Comparison of ENCODE assay signal across 1 cellular context in the genomic region with DNA sequence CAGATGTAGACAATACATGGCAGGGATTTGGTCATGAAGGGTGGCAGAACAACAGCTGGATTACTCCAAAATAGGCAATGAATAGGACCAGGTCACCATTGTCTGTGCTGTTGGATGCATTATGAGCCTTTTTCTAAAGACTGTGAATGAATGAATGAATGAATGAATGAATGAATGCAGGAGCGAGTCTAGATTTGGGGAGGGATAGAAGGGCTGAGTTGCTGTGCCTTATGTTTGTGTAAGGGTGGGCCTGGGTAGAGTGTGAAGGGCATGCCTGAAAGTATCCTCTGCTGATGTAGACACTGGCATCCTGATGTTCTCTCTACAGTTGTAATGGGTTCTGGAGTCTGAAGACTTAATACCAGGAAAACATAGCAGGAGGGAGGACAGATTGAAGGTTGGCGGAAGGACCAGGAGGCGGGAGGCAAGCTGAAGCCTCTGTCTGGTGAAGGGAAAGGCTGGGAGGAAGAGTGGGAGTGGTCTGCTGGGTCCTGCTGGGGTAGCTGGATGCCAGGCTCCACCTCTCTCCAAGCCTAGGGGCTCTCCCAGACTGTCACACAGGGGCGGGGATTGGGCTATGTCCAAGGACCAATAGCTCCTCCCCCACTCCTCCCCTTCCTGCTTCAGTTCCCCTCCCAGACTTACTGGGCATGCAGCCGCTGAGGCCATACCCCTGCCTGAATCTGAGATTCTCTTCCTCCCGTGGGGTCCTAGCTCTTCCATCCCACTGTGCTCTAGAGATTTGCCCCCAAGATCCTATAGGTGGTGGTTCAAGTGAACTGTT.
TF ChIP-seq lines count a peak whose summit lies in the region.

No MANE protein-coding gene starts in this region.

TF ChIP-seq in K562, 482 proteins besides CTCF, POLR2A, EP300 and RAD21 (continues in another document):
- TF ChIP-seq, protein P1, sequence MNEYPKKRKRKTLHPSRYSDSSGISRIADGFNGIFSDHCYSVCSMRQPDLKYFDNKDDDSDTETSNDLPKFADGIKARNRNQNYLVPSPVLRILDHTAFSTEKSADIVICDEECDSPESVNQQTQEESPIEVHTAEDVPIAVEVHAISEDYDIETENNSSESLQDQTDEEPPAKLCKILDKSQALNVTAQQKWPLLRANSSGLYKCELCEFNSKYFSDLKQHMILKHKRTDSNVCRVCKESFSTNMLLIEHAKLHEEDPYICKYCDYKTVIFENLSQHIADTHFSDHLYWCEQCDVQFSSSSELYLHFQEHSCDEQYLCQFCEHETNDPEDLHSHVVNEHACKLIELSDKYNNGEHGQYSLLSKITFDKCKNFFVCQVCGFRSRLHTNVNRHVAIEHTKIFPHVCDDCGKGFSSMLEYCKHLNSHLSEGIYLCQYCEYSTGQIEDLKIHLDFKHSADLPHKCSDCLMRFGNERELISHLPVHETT (CRISPR knock-in tag; conservative IDR thresholded peaks at IDR 0.05 in 1 of 2, IDR thresholded peaks at IDR 0.05 in 1 of 2), result no peak
- TF ChIP-seq ZNF79 (CRISPR knock-in tag; IDR thresholded peaks at IDR 0.05; ENCODE audit: low read depth), result no peak
- TF ChIP-seq SRSF3 (IDR thresholded peaks at IDR 0.05; ENCODE audit: insufficient read depth, low read length), result no peak
- TF ChIP-seq FOXP4 (CRISPR knock-in tag; IDR thresholded peaks at IDR 0.05; ENCODE audit: borderline replicate concordance), result no peak
- TF ChIP-seq, protein P2, sequence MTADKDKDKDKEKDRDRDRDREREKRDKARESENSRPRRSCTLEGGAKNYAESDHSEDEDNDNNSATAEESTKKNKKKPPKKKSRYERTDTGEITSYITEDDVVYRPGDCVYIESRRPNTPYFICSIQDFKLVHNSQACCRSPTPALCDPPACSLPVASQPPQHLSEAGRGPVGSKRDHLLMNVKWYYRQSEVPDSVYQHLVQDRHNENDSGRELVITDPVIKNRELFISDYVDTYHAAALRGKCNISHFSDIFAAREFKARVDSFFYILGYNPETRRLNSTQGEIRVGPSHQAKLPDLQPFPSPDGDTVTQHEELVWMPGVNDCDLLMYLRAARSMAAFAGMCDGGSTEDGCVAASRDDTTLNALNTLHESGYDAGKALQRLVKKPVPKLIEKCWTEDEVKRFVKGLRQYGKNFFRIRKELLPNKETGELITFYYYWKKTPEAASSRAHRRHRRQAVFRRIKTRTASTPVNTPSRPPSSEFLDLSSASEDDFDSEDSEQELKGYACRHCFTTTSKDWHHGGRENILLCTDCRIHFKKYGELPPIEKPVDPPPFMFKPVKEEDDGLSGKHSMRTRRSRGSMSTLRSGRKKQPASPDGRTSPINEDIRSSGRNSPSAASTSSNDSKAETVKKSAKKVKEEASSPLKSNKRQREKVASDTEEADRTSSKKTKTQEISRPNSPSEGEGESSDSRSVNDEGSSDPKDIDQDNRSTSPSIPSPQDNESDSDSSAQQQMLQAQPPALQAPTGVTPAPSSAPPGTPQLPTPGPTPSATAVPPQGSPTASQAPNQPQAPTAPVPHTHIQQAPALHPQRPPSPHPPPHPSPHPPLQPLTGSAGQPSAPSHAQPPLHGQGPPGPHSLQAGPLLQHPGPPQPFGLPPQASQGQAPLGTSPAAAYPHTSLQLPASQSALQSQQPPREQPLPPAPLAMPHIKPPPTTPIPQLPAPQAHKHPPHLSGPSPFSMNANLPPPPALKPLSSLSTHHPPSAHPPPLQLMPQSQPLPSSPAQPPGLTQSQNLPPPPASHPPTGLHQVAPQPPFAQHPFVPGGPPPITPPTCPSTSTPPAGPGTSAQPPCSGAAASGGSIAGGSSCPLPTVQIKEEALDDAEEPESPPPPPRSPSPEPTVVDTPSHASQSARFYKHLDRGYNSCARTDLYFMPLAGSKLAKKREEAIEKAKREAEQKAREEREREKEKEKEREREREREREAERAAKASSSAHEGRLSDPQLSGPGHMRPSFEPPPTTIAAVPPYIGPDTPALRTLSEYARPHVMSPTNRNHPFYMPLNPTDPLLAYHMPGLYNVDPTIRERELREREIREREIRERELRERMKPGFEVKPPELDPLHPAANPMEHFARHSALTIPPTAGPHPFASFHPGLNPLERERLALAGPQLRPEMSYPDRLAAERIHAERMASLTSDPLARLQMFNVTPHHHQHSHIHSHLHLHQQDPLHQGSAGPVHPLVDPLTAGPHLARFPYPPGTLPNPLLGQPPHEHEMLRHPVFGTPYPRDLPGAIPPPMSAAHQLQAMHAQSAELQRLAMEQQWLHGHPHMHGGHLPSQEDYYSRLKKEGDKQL (CRISPR knock-in tag; IDR thresholded peaks at IDR 0.05; ENCODE audit: borderline replicate concordance), result no peak
- TF ChIP-seq, protein P3, sequence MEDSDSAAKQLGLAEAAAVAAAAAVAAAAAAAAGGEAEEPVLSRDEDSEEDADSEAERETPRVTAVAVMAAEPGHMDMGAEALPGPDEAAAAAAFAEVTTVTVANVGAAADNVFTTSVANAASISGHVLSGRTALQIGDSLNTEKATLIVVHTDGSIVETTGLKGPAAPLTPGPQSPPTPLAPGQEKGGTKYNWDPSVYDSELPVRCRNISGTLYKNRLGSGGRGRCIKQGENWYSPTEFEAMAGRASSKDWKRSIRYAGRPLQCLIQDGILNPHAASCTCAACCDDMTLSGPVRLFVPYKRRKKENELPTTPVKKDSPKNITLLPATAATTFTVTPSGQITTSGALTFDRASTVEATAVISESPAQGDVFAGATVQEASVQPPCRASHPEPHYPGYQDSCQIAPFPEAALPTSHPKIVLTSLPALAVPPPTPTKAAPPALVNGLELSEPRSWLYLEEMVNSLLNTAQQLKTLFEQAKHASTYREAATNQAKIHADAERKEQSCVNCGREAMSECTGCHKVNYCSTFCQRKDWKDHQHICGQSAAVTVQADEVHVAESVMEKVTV (CRISPR knock-in tag; IDR thresholded peaks at IDR 0.05), result no peak
- TF ChIP-seq CREM (IDR thresholded peaks at IDR 0.05; ENCODE audit: low read depth), result peak; percentile 34; the same call in 1 of the 2 replicates
- TF ChIP-seq PKNOX1 (IDR thresholded peaks at IDR 0.05), result peak; percentile 56
- TF ChIP-seq PBX2 (CRISPR knock-in tag; IDR thresholded peaks at IDR 0.05; ENCODE audit: low read depth), result no peak
- no peak for TF ChIP-seq PBX2 (tag; conservative IDR thresholded peaks at IDR 0.05; ENCODE audit: low read depth)
- TF ChIP-seq ATF7 (IDR thresholded peaks at IDR 0.05), result peak; percentile 31; the same call in 1 of the 2 replicates
- TF ChIP-seq, protein P4, sequence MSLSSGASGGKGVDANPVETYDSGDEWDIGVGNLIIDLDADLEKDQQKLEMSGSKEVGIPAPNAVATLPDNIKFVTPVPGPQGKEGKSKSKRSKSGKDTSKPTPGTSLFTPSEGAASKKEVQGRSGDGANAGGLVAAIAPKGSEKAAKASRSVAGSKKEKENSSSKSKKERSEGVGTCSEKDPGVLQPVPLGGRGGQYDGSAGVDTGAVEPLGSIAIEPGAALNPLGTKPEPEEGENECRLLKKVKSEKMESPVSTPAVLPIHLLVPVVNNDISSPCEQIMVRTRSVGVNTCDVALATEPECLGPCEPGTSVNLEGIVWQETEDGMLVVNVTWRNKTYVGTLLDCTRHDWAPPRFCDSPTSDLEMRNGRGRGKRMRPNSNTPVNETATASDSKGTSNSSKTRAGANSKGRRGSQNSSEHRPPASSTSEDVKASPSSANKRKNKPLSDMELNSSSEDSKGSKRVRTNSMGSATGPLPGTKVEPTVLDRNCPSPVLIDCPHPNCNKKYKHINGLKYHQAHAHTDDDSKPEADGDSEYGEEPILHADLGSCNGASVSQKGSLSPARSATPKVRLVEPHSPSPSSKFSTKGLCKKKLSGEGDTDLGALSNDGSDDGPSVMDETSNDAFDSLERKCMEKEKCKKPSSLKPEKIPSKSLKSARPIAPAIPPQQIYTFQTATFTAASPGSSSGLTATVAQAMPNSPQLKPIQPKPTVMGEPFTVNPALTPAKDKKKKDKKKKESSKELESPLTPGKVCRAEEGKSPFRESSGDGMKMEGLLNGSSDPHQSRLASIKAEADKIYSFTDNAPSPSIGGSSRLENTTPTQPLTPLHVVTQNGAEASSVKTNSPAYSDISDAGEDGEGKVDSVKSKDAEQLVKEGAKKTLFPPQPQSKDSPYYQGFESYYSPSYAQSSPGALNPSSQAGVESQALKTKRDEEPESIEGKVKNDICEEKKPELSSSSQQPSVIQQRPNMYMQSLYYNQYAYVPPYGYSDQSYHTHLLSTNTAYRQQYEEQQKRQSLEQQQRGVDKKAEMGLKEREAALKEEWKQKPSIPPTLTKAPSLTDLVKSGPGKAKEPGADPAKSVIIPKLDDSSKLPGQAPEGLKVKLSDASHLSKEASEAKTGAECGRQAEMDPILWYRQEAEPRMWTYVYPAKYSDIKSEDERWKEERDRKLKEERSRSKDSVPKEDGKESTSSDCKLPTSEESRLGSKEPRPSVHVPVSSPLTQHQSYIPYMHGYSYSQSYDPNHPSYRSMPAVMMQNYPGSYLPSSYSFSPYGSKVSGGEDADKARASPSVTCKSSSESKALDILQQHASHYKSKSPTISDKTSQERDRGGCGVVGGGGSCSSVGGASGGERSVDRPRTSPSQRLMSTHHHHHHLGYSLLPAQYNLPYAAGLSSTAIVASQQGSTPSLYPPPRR (CRISPR knock-in tag; IDR thresholded peaks at IDR 0.05; ENCODE audit: borderline replicate concordance), result no peak
- TF ChIP-seq MAZ (CRISPR knock-in tag; conservative IDR thresholded peaks at IDR 0.05 in 1 of 2, IDR thresholded peaks at IDR 0.05 in 1 of 2), result peak in 1 of 2 experiments; percentile 21; a peak in 1 of 4 replicates
- TF ChIP-seq POLR2B (IDR thresholded peaks at IDR 0.05; ENCODE audit: low read depth, partially characterized antibody), result peak; percentile 54
- TF ChIP-seq, protein P5, sequence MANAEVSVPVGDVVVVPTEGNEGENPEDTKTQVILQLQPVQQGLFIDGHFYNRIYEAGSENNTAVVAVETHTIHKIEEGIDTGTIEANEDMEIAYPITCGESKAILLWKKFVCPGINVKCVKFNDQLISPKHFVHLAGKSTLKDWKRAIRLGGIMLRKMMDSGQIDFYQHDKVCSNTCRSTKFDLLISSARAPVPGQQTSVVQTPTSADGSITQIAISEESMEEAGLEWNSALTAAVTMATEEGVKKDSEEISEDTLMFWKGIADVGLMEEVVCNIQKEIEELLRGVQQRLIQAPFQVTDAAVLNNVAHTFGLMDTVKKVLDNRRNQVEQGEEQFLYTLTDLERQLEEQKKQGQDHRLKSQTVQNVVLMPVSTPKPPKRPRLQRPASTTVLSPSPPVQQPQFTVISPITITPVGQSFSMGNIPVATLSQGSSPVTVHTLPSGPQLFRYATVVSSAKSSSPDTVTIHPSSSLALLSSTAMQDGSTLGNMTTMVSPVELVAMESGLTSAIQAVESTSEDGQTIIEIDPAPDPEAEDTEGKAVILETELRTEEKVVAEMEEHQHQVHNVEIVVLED (CRISPR knock-in tag; IDR thresholded peaks at IDR 0.05), result no peak
- no peak for TF ChIP-seq ZBED1 (IDR thresholded peaks at IDR 0.05)
- TF ChIP-seq ZNF24 (IDR thresholded peaks at IDR 0.05), result peak; percentile 99
- TF ChIP-seq NFIC (IDR thresholded peaks at IDR 0.05), result peak; percentile 75
- no peak for TF ChIP-seq ZSCAN32 (CRISPR knock-in tag; IDR thresholded peaks at IDR 0.05)
- peak; percentile 49 for TF ChIP-seq KDM5B (IDR thresholded peaks at IDR 0.05; ENCODE audit: insufficient replicate concordance, low read depth, low read length)
- TF ChIP-seq TAF1 (IDR thresholded peaks at IDR 0.05; ENCODE audit: control insufficient read depth, extremely low read depth, insufficient read depth, low read length, severe bottlenecking), result peak; percentile 30
- no peak for TF ChIP-seq MAX (CRISPR knock-in tag; IDR thresholded peaks at IDR 0.05)
- TF ChIP-seq KAT7 (CRISPR knock-in tag; IDR thresholded peaks at IDR 0.05; ENCODE audit: borderline replicate concordance), result no peak
- peak; percentile 23 to 38; a peak in 2 of 4 replicates for TF ChIP-seq NRF1 (conservative IDR thresholded peaks at IDR 0.05 in 1 of 2, IDR thresholded peaks at IDR 0.05 in 1 of 2)
- TF ChIP-seq PHF8 (IDR thresholded peaks at IDR 0.05; ENCODE audit: borderline replicate concordance, low read length), result peak; percentile 45; the same call in 1 of the 2 replicates
- TF ChIP-seq CCNT2 (IDR thresholded peaks at IDR 0.05; ENCODE audit: borderline replicate concordance, extremely low read depth, insufficient read length, low read depth, low read length), result no peak
- no peak for TF ChIP-seq TCF3 (CRISPR knock-in tag; IDR thresholded peaks at IDR 0.05)
- TF ChIP-seq RBFOX2 (IDR thresholded peaks at IDR 0.05; ENCODE audit: low read depth, low read length), result peak; percentile 29; the same call in 1 of the 2 replicates
- TF ChIP-seq ZNF764 (CRISPR knock-in tag; IDR thresholded peaks at IDR 0.05; ENCODE audit: low read depth), result no peak
- TF ChIP-seq SUPT5H (IDR thresholded peaks at IDR 0.05), result peak; percentile 62
